ENCODE assay signal across 8 cellular contexts in the genomic region with DNA sequence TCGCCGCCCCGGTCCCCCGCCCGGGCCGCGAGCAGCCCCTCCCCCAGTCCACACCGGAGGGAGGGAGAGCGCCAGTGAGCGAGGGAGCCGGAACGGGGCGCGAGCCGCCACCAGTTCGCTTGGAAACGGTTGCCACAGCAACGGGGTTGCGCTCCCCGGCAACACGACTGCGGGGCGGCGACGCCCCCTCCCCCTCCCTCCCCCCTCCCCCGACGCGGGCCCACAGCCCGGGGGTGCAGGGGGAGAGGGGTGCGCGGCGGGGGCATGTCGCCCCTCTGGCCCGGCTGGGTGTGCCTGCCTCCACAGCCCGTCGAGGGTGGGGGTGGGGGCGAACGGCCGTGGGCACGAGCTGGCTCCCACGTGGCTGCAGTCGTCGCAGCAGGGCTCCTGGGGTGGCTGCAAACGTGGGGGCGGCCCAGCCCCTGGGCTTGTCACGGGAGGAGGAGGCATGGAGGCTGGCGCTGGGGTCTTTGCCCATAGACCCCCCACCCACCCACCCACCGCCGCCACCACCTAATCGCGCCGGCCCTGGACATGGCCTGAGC. TPM values are rescaled to one million over a fixed set of nuclear protein-coding genes. Genes with fewer than 3 reads are reported as not detected.
DNase-seq lines count a peak whose midpoint lies in the region; ATAC-seq and TF ChIP-seq lines count a peak whose summit lies in the region.

No MANE protein-coding gene starts in this region.

- H3K27ac Mint-ChIP-seq in brain, result peak overlapping the region in 3 of 5 experiments; percentile 82 to 95 (median 94)

- no peak for ATAC-seq in HG02973 (IDR thresholded peaks at IDR 0.05; ENCODE audit: unreplicated experiment)

- no peak for TF ChIP-seq CTCF in brain (conservative IDR thresholded peaks at IDR 0.05)

- peak overlapping the region in 3 of 5 experiments; percentile 75 to 85 (median 81) for H3K4me3 Mint-ChIP-seq in brain

- peaks cover 0 to 2% (median 0%) of the 10 kb centered on the region in 5 experiments for H3K9me3 Mint-ChIP-seq in brain

- no peaks in the 10 kb centered on the region for H3K36me3 Mint-ChIP-seq in brain

- H3K27me3 Mint-ChIP-seq in brain, result peaks cover 2% of the 10 kb centered on the region

- peak; percentile 59 for DNase-seq in GM03348 (ENCODE audit: low spot score)
- peak; percentile 58 for DNase-seq in GOT3 (lab: John Stamatoyannopoulos, UW)
- DNase-seq in LoVo (ENCODE audit: low spot score), result peak; percentile 54
- peak; percentile 78 for DNase-seq in T-helper 22 cell (ENCODE audit: low read depth)
- peak; percentile 83 for DNase-seq in iPS-NIHi11 (ENCODE audit: low spot score)
- peak; percentile 81 for DNase-seq in stimulated activated CD4-positive, alpha-beta T cell treated with anti-CD3 and anti-CD28 coated beads, Interleukin-15, amount 100 ng/mL, for 24 hours

- H3K4me1 Mint-ChIP-seq in brain, result peaks cover 60% of the 10 kb centered on the region

RNA-seq across cellular contexts. Expression of gene PRR7, which starts 0.5 kb away (rescaled TPM):
- polyA plus RNA-seq in brain (ENCODE audit: insufficient read depth, low read depth, low replicate concordance), result 10.9 TPM

RNA-seq across cellular contexts. Expression of gene GRK6, which starts 20.7 kb away (rescaled TPM):
- 26.9 TPM for polyA plus RNA-seq in brain (ENCODE audit: insufficient read depth, low read depth, low replicate concordance)

RNA-seq across cellular contexts. Expression of gene DBN1, which starts 26.3 kb away (rescaled TPM):
- 275 TPM for polyA plus RNA-seq in brain (ENCODE audit: insufficient read depth, low read depth, low replicate concordance)

RNA-seq across cellular contexts. Expression of gene F12, which starts 37.8 kb away (rescaled TPM):
- polyA plus RNA-seq in brain (ENCODE audit: insufficient read depth, low read depth, low replicate concordance), result 3.7 TPM

RNA-seq across cellular contexts. Expression of gene PFN3, which starts 46.7 kb away (rescaled TPM):
- not detected for polyA plus RNA-seq in brain (ENCODE audit: insufficient read depth, low read depth, low replicate concordance)
